Comparison of ENCODE assay signal across 8 cellular contexts in the genomic region with DNA sequence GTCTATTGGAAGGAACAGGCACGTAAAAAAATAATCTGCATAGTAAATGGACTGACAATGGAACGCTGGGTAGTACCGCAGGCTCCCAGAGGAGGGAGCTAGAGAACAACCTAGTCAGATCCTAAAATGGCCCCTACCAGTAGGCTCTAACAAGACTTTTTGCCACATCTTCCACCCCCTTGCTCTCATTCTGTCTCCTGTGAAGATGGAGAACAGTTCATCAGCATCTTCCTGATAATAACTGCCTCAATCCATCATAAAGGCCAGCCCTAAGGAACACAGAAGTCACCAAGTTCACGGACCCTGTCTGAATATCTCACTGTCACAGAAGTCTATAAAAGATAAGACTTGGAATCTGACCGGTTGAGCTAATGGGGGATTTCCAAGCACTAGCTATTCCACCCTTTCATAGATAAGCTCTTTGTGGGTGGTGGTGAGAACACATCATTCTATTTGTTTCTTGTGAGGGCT.
A peak's percentile ranks its signal among the peaks of the same experiment; 100 is the strongest.
DNase-seq lines count a peak whose midpoint lies in the region; ATAC-seq and TF ChIP-seq lines count a peak whose summit lies in the region.

No MANE protein-coding gene starts in this region.

- peaks cover 46% of the 10 kb centered on the region for H3K27me3 ChIP-seq in endodermal cell (ENCODE audit: control insufficient read depth, insufficient read depth, low read length, poor library complexity, severe bottlenecking)

- no peaks in the 10 kb centered on the region for H3K36me3 ChIP-seq in endodermal cell (ENCODE audit: control insufficient read depth, insufficient read depth, low read length)

- no peaks in the 10 kb centered on the region for H3K9me3 Mint-ChIP-seq in endodermal cell
- no peaks in the 10 kb centered on the region for H3K9me3 Mint-ChIP-seq in naive B cell

- H3K9ac ChIP-seq in endodermal cell (ENCODE audit: extremely low read depth, low read length, poor library complexity, severe bottlenecking): no peak overlapping the region

- H3K4me1 Mint-ChIP-seq in endodermal cell (peaks cover 12% of the 10 kb centered on the region), naive B cell (peaks cover 14 to 20% (median 14%) of the 10 kb centered on the region in 3 donors)

- H3K4me3 Mint-ChIP-seq in endodermal cell (no peak overlapping the region), naive B cell (no peak overlapping the region)

- no peak overlapping the region for H3K27ac ChIP-seq in endodermal cell (ENCODE audit: low read depth, low read length)

- TF ChIP-seq CTCF in AG09319 (IDR thresholded peaks at IDR 0.05; ENCODE audit: low read depth, low read length) (peak; percentile 69), endodermal cell (conservative IDR thresholded peaks at IDR 0.05) (peak; percentile 93)

- H3K4me1 ChIP-seq in endodermal cell (ENCODE audit: control insufficient read depth, insufficient read depth, low read length): no peaks in the 10 kb centered on the region

- 38 to 48% methylated on average over 4 to 5 of the region's 5 CpGs for WGBS in endodermal cell (ENCODE audit: insufficient coverage in 1 of 2, insufficient read length in 1 of 2), 2 experiments

- no peaks in the 10 kb centered on the region for H3K9me3 ChIP-seq in endodermal cell (ENCODE audit: control insufficient read depth, low read length)

- H3K27me3 Mint-ChIP-seq in endodermal cell (ENCODE audit: insufficient read depth) (peaks cover 20% of the 10 kb centered on the region), naive B cell (peaks cover 19 to 24% (median 20%) of the 10 kb centered on the region in 3 donors)

- DNase-seq in AG09319 (ENCODE audit: extremely low read depth, low read depth) (no peak), NCI-H82 (lab: John Stamatoyannopoulos, UW) (peak; percentile 88), endodermal cell (peak; percentile 95), naive B cell (peak; percentile 65)
- peak; percentile 83 to 87 for DNase-seq in activated CD4-positive, alpha-beta T cell treated with anti-CD3 and anti-CD28 coated beads, Interleukin-2, amount 50 U/mL, for 48 hours
- DNase-seq in stimulated activated CD8-positive, alpha-beta memory T cell treated with anti-CD3 and anti-CD28 coated beads, Interleukin-7, amount 100 ng/mL, for 48 hours (ENCODE audit: extremely low read depth in 1 of 2, low read depth in 1 of 2): peak; percentile 25 to 49

- ATAC-seq in GM18861 (IDR thresholded peaks at IDR 0.05; ENCODE audit: unreplicated experiment) (peak; percentile 70), HG03432 (IDR thresholded peaks at IDR 0.05; ENCODE audit: unreplicated experiment) (peak; percentile 60), naive B cell (ENCODE audit: low read depth in 2 of 2) (peak; percentile 71 to 76)

- no peak overlapping the region for H3K4me3 ChIP-seq in endodermal cell (ENCODE audit: low read length)

- H3K36me3 Mint-ChIP-seq in endodermal cell (ENCODE audit: low read depth): no peaks in the 10 kb centered on the region
- H3K36me3 Mint-ChIP-seq in naive B cell: no peaks in the 10 kb centered on the region

- H3K27ac Mint-ChIP-seq in endodermal cell (no peak overlapping the region), naive B cell (no peak overlapping the region)
